4 cellular contexts compared by ENCODE assay signal in genomic region chr1:9960705-9961562, GRCh38.
A peak's percentile ranks its signal among the peaks of the same experiment; 100 is the strongest.
TF ChIP-seq lines count a peak whose summit lies in the region.

No MANE protein-coding gene starts in this region.

TF ChIP-seq in SK-N-SH treated with all-trans-retinoic acid at 6 μM for 48 hours, 23 proteins besides CTCF, POLR2A, EP300 and RAD21:
- TF ChIP-seq ZNF8 (CRISPR knock-in tag; IDR thresholded peaks at IDR 0.05) = no peak
- no peak for TF ChIP-seq ARNTL (CRISPR knock-in tag; IDR thresholded peaks at IDR 0.05; ENCODE audit: borderline replicate concordance, low read depth)
- TF ChIP-seq, protein P1, sequence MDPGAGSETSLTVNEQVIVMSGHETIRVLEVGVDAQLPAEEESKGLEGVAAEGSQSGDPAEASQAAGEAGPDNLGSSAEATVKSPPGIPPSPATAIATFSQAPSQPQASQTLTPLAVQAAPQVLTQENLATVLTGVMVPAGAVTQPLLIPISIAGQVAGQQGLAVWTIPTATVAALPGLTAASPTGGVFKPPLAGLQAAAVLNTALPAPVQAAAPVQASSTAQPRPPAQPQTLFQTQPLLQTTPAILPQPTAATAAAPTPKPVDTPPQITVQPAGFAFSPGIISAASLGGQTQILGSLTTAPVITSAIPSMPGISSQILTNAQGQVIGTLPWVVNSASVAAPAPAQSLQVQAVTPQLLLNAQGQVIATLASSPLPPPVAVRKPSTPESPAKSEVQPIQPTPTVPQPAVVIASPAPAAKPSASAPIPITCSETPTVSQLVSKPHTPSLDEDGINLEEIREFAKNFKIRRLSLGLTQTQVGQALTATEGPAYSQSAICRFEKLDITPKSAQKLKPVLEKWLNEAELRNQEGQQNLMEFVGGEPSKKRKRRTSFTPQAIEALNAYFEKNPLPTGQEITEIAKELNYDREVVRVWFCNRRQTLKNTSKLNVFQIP (CRISPR knock-in tag; IDR thresholded peaks at IDR 0.05; ENCODE audit: borderline replicate concordance, low read depth) = no peak
- TF ChIP-seq ESRRG (CRISPR knock-in tag; IDR thresholded peaks at IDR 0.05) = no peak
- no peak for TF ChIP-seq TCF4 (CRISPR knock-in tag; IDR thresholded peaks at IDR 0.05; ENCODE audit: borderline replicate concordance)
- TF ChIP-seq SNAI2 (CRISPR knock-in tag; IDR thresholded peaks at IDR 0.05) = no peak
- no peak for TF ChIP-seq ISL1 (CRISPR knock-in tag; IDR thresholded peaks at IDR 0.05)
- no peak for TF ChIP-seq PPARA (CRISPR knock-in tag; IDR thresholded peaks at IDR 0.05; ENCODE audit: borderline replicate concordance)
- TF ChIP-seq GLIS3 (CRISPR knock-in tag; IDR thresholded peaks at IDR 0.05) = no peak
- TF ChIP-seq CSDC2 (CRISPR knock-in tag; IDR thresholded peaks at IDR 0.05) = no peak
- no peak for TF ChIP-seq BACH2 (CRISPR knock-in tag; IDR thresholded peaks at IDR 0.05; ENCODE audit: borderline replicate concordance)
- TF ChIP-seq TOX (CRISPR knock-in tag; IDR thresholded peaks at IDR 0.05; ENCODE audit: borderline replicate concordance) = no peak

TF ChIP-seq in SK-N-SH, 30 proteins besides CTCF, POLR2A, EP300 and RAD21 (continues in another document):
- TF ChIP-seq RCOR1 (IDR thresholded peaks at IDR 0.05; ENCODE audit: low read length) = no peak
- TF ChIP-seq, protein P2, sequence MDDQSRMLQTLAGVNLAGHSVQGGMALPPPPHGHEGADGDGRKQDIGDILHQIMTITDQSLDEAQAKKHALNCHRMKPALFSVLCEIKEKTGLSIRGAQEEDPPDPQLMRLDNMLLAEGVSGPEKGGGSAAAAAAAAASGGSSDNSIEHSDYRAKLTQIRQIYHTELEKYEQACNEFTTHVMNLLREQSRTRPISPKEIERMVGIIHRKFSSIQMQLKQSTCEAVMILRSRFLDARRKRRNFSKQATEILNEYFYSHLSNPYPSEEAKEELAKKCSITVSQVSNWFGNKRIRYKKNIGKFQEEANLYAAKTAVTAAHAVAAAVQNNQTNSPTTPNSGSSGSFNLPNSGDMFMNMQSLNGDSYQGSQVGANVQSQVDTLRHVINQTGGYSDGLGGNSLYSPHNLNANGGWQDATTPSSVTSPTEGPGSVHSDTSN (IDR thresholded peaks at IDR 0.05) = no peak
- TF ChIP-seq TEAD4 (IDR thresholded peaks at IDR 0.05; ENCODE audit: borderline replicate concordance, insufficient read depth) = no peak
- TF ChIP-seq, protein P3, sequence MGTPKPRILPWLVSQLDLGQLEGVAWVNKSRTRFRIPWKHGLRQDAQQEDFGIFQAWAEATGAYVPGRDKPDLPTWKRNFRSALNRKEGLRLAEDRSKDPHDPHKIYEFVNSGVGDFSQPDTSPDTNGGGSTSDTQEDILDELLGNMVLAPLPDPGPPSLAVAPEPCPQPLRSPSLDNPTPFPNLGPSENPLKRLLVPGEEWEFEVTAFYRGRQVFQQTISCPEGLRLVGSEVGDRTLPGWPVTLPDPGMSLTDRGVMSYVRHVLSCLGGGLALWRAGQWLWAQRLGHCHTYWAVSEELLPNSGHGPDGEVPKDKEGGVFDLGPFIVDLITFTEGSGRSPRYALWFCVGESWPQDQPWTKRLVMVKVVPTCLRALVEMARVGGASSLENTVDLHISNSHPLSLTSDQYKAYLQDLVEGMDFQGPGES (IDR thresholded peaks at IDR 0.05; ENCODE audit: low read depth, low read length) = no peak
- TF ChIP-seq JUND (IDR thresholded peaks at IDR 0.05) = no peak
- TF ChIP-seq SIN3A (IDR thresholded peaks at IDR 0.05; ENCODE audit: borderline replicate concordance, low read depth, low read length) = no peak
- no peak for TF ChIP-seq FOXM1 (IDR thresholded peaks at IDR 0.05; ENCODE audit: low read depth)
- TF ChIP-seq SMC3 (IDR thresholded peaks at IDR 0.05; ENCODE audit: low read depth, low read length) = no peak
- no peak for TF ChIP-seq ELF1 (IDR thresholded peaks at IDR 0.05)
- no peak for TF ChIP-seq CHD2 (IDR thresholded peaks at IDR 0.05; ENCODE audit: low read length, partially characterized antibody)
- no peak for TF ChIP-seq NRF1 (IDR thresholded peaks at IDR 0.05; ENCODE audit: low read depth, low read length)
- TF ChIP-seq MXI1 (IDR thresholded peaks at IDR 0.05; ENCODE audit: low read depth, low read length) = no peak
- TF ChIP-seq USF1 (IDR thresholded peaks at IDR 0.05; ENCODE audit: borderline replicate concordance, low read depth) = no peak
- TF ChIP-seq, protein P4, sequence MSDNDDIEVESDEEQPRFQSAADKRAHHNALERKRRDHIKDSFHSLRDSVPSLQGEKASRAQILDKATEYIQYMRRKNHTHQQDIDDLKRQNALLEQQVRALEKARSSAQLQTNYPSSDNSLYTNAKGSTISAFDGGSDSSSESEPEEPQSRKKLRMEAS (IDR thresholded peaks at IDR 0.05; ENCODE audit: low read depth) = no peak

TF ChIP-seq in WTC11, 78 proteins besides CTCF, POLR2A, EP300 and RAD21:
- TF ChIP-seq NR3C1 (CRISPR knock-in tag; conservative IDR thresholded peaks at IDR 0.05; ENCODE audit: low read depth) (no peak), CREM (CRISPR knock-in tag; IDR thresholded peaks at IDR 0.05) (peak; percentile 52; the same call in 1 of the 2 replicates)

TF ChIP-seq in HepG2, 621 proteins besides CTCF, POLR2A, EP300 and RAD21:
- TF ChIP-seq HHEX (CRISPR knock-in tag; IDR thresholded peaks at IDR 0.05) = no peak
- TF ChIP-seq USF2 (IDR thresholded peaks at IDR 0.05; ENCODE audit: low read depth, low read length) = no peak
- TF ChIP-seq USF2 (CRISPR knock-in tag; IDR thresholded peaks at IDR 0.05; ENCODE audit: borderline replicate concordance) = no peak
- TF ChIP-seq ZNF776 (CRISPR knock-in tag; IDR thresholded peaks at IDR 0.05) = no peak
- no peak for TF ChIP-seq MZF1 (CRISPR knock-in tag; IDR thresholded peaks at IDR 0.05; ENCODE audit: borderline replicate concordance)
- TF ChIP-seq SNAPC2 (CRISPR knock-in tag; IDR thresholded peaks at IDR 0.05) = no peak
- TF ChIP-seq REPIN1 (CRISPR knock-in tag; IDR thresholded peaks at IDR 0.05; ENCODE audit: borderline replicate concordance, low read depth) = no peak
- TF ChIP-seq FOSL2 (CRISPR knock-in tag; IDR thresholded peaks at IDR 0.05) = no peak
- no peak for TF ChIP-seq ELF4 (CRISPR knock-in tag; IDR thresholded peaks at IDR 0.05; ENCODE audit: borderline replicate concordance)
- TF ChIP-seq ZNF788 (CRISPR knock-in tag; IDR thresholded peaks at IDR 0.05; ENCODE audit: borderline replicate concordance) = no peak
- TF ChIP-seq ZNF746 (CRISPR knock-in tag; IDR thresholded peaks at IDR 0.05) = no peak
- TF ChIP-seq, protein P5, sequence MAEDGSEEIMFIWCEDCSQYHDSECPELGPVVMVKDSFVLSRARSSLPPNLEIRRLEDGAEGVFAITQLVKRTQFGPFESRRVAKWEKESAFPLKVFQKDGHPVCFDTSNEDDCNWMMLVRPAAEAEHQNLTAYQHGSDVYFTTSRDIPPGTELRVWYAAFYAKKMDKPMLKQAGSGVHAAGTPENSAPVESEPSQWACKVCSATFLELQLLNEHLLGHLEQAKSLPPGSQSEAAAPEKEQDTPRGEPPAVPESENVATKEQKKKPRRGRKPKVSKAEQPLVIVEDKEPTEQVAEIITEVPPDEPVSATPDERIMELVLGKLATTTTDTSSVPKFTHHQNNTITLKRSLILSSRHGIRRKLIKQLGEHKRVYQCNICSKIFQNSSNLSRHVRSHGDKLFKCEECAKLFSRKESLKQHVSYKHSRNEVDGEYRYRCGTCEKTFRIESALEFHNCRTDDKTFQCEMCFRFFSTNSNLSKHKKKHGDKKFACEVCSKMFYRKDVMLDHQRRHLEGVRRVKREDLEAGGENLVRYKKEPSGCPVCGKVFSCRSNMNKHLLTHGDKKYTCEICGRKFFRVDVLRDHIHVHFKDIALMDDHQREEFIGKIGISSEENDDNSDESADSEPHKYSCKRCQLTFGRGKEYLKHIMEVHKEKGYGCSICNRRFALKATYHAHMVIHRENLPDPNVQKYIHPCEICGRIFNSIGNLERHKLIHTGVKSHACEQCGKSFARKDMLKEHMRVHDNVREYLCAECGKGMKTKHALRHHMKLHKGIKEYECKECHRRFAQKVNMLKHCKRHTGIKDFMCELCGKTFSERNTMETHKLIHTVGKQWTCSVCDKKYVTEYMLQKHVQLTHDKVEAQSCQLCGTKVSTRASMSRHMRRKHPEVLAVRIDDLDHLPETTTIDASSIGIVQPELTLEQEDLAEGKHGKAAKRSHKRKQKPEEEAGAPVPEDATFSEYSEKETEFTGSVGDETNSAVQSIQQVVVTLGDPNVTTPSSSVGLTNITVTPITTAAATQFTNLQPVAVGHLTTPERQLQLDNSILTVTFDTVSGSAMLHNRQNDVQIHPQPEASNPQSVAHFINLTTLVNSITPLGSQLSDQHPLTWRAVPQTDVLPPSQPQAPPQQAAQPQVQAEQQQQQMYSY (CRISPR knock-in tag; IDR thresholded peaks at IDR 0.05) = no peak
- TF ChIP-seq ZNF784 (CRISPR knock-in tag; IDR thresholded peaks at IDR 0.05; ENCODE audit: borderline replicate concordance) = no peak
- TF ChIP-seq SMYD3 (CRISPR knock-in tag; IDR thresholded peaks at IDR 0.05) = no peak
- TF ChIP-seq NCOA2 (CRISPR knock-in tag; IDR thresholded peaks at IDR 0.05) = no peak
- no peak for TF ChIP-seq ZNF34 (CRISPR knock-in tag; IDR thresholded peaks at IDR 0.05; ENCODE audit: borderline replicate concordance)
- TF ChIP-seq ZNF256 (CRISPR knock-in tag; conservative IDR thresholded peaks at IDR 0.05) = no peak
- no peak for TF ChIP-seq ZNF44 (CRISPR knock-in tag; IDR thresholded peaks at IDR 0.05)
- no peak for TF ChIP-seq NFE2L1 (CRISPR knock-in tag; IDR thresholded peaks at IDR 0.05; ENCODE audit: borderline replicate concordance)
